8 cellular contexts compared by ENCODE assay signal in the genomic region with DNA sequence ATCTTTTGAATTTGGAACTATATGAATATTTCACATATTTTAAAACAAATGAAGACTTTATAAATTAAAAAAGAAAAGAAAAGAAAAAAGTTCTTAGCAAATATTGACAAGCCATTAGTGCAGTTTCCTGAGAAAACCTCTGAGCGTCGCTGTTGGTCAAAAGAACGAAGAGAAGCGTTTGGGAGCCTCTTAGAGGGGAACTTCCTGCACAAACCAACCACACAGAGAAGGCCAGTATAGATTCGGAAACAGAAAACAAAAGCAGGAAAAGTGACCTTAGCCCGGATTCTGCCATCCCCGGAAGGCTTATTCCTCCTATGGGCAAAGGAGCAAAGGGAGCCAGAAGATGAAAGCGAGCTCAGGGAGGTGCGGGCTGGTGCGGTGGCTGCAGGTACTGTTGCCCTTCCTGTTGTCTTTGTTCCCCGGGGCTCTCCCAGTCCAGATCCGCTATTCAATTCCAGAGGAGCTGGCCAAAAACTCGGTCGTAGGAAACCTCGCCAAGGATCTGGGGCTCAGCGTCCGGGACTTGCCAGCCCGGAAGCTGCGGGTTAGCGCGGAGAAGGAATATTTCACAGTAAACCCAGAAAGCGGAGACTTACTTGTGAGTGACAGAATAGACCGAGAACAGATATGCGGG. TPM values are rescaled to one million over a fixed set of nuclear protein-coding genes. Genes with fewer than 3 reads are reported as not detected.
DNase-seq lines count a peak whose midpoint lies in the region; ATAC-seq and TF ChIP-seq lines count a peak whose summit lies in the region.

Gene PCDHGB2 (plus strand): TSS at position 205 of the 637 bp plus-strand sequence. CDS start 142 bp downstream, at position 347.

- no peak within 1 kb of the TSS for H3K9ac ChIP-seq in BLaER1

- H4K20me1 ChIP-seq in BLaER1, result no peaks in the 10 kb centered on the region

- H3K9me3 ChIP-seq in BLaER1 (peaks cover 78% of the 10 kb centered on the region), body of pancreas (peaks cover 0 to 77% (median 8%) of the 10 kb centered on the region in 3 donors), lower lobe of right lung (peaks cover 78% of the 10 kb centered on the region), tibial nerve (peaks cover 0 to 99% (median 52%) of the 10 kb centered on the region in 4 donors)

- H3K27me3 ChIP-seq in BLaER1 (no peaks in the 10 kb centered on the region), body of pancreas (no peaks in the 10 kb centered on the region), lower lobe of right lung (ENCODE audit: low read depth) (peaks cover 28% of the 10 kb centered on the region), tibial nerve (no peaks in the 10 kb centered on the region)

- no peaks in the 10 kb centered on the region for H3K4me1 ChIP-seq in BLaER1
- no peaks in the 10 kb centered on the region for H3K4me1 ChIP-seq in body of pancreas
- H3K4me1 ChIP-seq in lower lobe of right lung, result no peaks in the 10 kb centered on the region
- H3K4me1 ChIP-seq in tibial nerve, result no peaks in the 10 kb centered on the region

- no peak within 1 kb of the TSS for H3K27ac ChIP-seq in BLaER1
- H3K27ac ChIP-seq in body of pancreas, result no peak within 1 kb of the TSS
- H3K27ac ChIP-seq in lower lobe of right lung, result no peak within 1 kb of the TSS
- H3K27ac ChIP-seq in tibial nerve, result peak within 1 kb of the TSS in 1 of 4 donors; percentile 11

- H3K36me3 ChIP-seq in BLaER1, result no peaks in the 10 kb centered on the region
- H3K36me3 ChIP-seq in body of pancreas (replicated peaks in 1 of 2; ENCODE audit: insufficient read depth in 1 of 2, low read depth in 2 of 2), result no peaks in the 10 kb centered on the region
- no peaks in the 10 kb centered on the region for H3K36me3 ChIP-seq in lower lobe of right lung
- peaks cover 0 to 45% (median 0%) of the 10 kb centered on the region in 3 donors for H3K36me3 ChIP-seq in tibial nerve

- no peak within 1 kb of the TSS for H3K4me2 ChIP-seq in BLaER1

- peak; percentile 81 for ATAC-seq in GM19351 (IDR thresholded peaks at IDR 0.05; ENCODE audit: unreplicated experiment)
- peak; percentile 24 for ATAC-seq in body of pancreas
- no peak for ATAC-seq in lower lobe of right lung
- ATAC-seq in GM19467 (IDR thresholded peaks at IDR 0.05; ENCODE audit: unreplicated experiment), result no peak
- no peak for ATAC-seq in HG02970 (IDR thresholded peaks at IDR 0.05; ENCODE audit: low FRiP score, unreplicated experiment)

- TF ChIP-seq EP300 in tibial nerve (IDR thresholded peaks at IDR 0.05), result no peak

- TF ChIP-seq CTCF in body of pancreas (IDR thresholded peaks at IDR 0.05), result peak in 4 of 7 experiments; percentile 19 to 35 (median 28)
- peak; percentile 37 for TF ChIP-seq CTCF in lower lobe of right lung (IDR thresholded peaks at IDR 0.05)
- TF ChIP-seq CTCF in tibial nerve (IDR thresholded peaks at IDR 0.05), result no peak

- 10 to 18% methylated on average over 24 of the region's 24 CpGs for WGBS in body of pancreas, 2 donors
- WGBS in tibial nerve, 2 donors, result 15 to 23% methylated on average over 24 of the region's 24 CpGs

- TF ChIP-seq POLR2A in body of pancreas (IDR thresholded peaks at IDR 0.05), result no peak
- TF ChIP-seq POLR2A in tibial nerve (IDR thresholded peaks at IDR 0.05), result no peak

- H3K4me3 ChIP-seq in BLaER1, result peak within 1 kb of the TSS; percentile 44
- H3K4me3 ChIP-seq in body of pancreas, result no peak within 1 kb of the TSS
- H3K4me3 ChIP-seq in lower lobe of right lung, result peak within 1 kb of the TSS; percentile 41
- peak within 1 kb of the TSS in 2 of 4 donors; percentile 26 to 33 for H3K4me3 ChIP-seq in tibial nerve

- DNase-seq in NCI-H1694 (lab: John Stamatoyannopoulos, UW) (peak; percentile 1), body of pancreas (no peak), lower lobe of right lung (no peak), tibial nerve (ENCODE audit: low spot score in 2 of 2) (no peak)

- intact Hi-C loops in body of pancreas (cut with DNase I), result no loop called here
- intact Hi-C loops in lower lobe of right lung (cut with DNase I), result no loop called here

RNA-seq across cellular contexts. Expression of gene PCDHGB2, which starts in this region (rescaled TPM):
- total RNA-seq in body of pancreas, result 1 to 10 TPM; 2.3 to 9.3 TPM
- total RNA-seq in lower lobe of right lung, result 3.7 TPM
- total RNA-seq in tibial nerve, result 10 to 100 TPM in 2 of 4 donors, 1 to 10 TPM in 2; 9.2 to 14.0 (median 10.4) TPM

Comparison
In these comparisons a context has a peak if more than half of its experiments do, and no peak if none do; other contexts are left out.
1. H3K4me3 ChIP-seq: peak in BLaER1 (single experiment) and lower lobe of right lung (single experiment); none in body of pancreas (0 of 2).
2. ATAC-seq: peak in GM19351 (single experiment) and body of pancreas (single experiment); none in lower lobe of right lung (0 of 2), GM19467 (single experiment) and HG02970 (single experiment).
3. CTCF ChIP-seq: peak in body of pancreas (4 of 7) and lower lobe of right lung (single experiment); none in tibial nerve (0 of 5).